In the genomic region with DNA sequence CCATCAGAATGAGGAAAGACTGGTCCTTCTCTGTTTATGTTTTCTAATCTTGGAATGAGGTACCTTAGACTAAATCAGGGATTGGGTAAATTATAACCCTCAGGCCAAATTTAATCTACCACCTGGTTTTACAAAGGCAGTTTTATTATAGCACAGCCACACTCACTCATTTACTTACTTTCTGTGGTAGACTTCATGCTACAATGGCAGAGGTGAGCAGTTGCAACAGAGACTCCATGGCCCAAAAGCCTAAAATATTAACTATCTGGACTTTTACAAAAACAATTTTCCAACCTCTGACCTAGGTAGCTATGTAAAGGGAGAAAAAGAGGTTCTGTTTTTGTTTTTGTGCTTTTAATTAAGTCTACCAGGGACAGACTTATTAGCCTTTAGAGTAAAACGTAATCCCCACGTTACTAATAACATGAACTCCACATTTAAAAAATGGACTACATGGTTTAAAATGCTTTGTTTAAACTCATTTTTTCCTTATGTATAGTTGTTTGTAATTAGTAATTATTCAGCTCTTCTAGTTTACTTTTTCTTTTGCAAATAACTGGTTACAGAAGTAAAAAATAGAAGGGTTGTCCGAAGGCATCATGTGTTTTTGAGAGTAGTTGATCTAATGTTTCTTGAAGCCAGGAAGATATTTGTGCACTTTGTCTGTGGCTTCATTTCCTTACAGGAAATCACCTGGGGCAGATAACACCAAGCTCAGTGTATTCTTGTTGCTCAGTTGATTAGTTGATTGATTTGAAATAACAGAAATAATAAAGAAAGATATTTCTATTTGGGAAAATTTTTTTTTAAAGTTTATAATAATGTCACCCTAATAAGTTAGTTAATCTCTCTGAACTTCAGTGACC, we compare ENCODE assay signal across 12 cellular contexts. TPM values are rescaled to one million over a fixed set of nuclear protein-coding genes. Genes with fewer than 3 reads are reported as not detected.
DNase-seq lines count a peak whose midpoint lies in the region; ATAC-seq and TF ChIP-seq lines count a peak whose summit lies in the region.
"Had no signal": no experiment of that assay in that cellular context is flagged by ENCODE, and none has a peak within 500 bp of the region (broad histone marks: within the 10 kb centered on the region; RNA-seq: fewer than 3 reads in every experiment).

No MANE protein-coding gene starts in this region.

- H3K4me1 ChIP-seq in OCI-LY1 (ENCODE audit: insufficient read depth, low read length, severe bottlenecking) (peaks cover 11% of the 10 kb centered on the region), SK-N-SH (ENCODE audit: control insufficient read depth in 1 of 2, insufficient read depth in 2 of 2, low read depth in 1 of 2, low read length in 1 of 2) (no peaks in the 10 kb centered on the region)

- 0 out of 2 replicates have a peak overlapping the region, but pooled peaks have one; percentile 26 for H3K4me2 ChIP-seq in OCI-LY1 (ENCODE audit: low read length)
- H3K4me2 ChIP-seq in SK-N-SH = no peak overlapping the region

- CTCF ChIA-PET in SK-N-SH (lab: Yijun Ruan, JAX) = no interaction called here

- H3K9me3 ChIP-seq in OCI-LY1 (ENCODE audit: low read length) (no peaks in the 10 kb centered on the region), SK-N-SH (no peaks in the 10 kb centered on the region)

- TF ChIP-seq RAD21 in SK-N-SH (IDR thresholded peaks at IDR 0.05; ENCODE audit: low read length) = no peak

- TF ChIP-seq POLR2A in GM18505 (IDR thresholded peaks at IDR 0.05; ENCODE audit: borderline replicate concordance, extremely low read depth, insufficient read depth, insufficient read length) = no peak

- H3K9me2 ChIP-seq in OCI-LY1 (ENCODE audit: low read depth, low read length) (no peaks in the 10 kb centered on the region), SK-N-SH (no peaks in the 10 kb centered on the region)

- no peaks in the 10 kb centered on the region for H4K20me1 ChIP-seq in OCI-LY1 (ENCODE audit: insufficient read depth, low read length)
- H4K20me1 ChIP-seq in SK-N-SH (ENCODE audit: insufficient read depth) = no peaks in the 10 kb centered on the region

- H3F3A ChIP-seq in OCI-LY1 (ENCODE audit: insufficient read depth, low read length) = no peaks in the 10 kb centered on the region
- H3F3A ChIP-seq in SK-N-SH (replicated peaks; ENCODE audit: insufficient read depth) = no peaks in the 10 kb centered on the region

- no peak for TF ChIP-seq CTCF in OCI-LY1 (IDR thresholded peaks at IDR 0.05; ENCODE audit: low read length)
- TF ChIP-seq CTCF in SK-N-SH (IDR thresholded peaks at IDR 0.05) = no peak

- H3K79me2 ChIP-seq in OCI-LY1 (ENCODE audit: insufficient read depth, low read length) (no peaks in the 10 kb centered on the region), SK-N-SH (ENCODE audit: insufficient read depth) (no peaks in the 10 kb centered on the region)

- H3K9ac ChIP-seq in OCI-LY1 (ENCODE audit: low read length) (no peak overlapping the region), SK-N-SH (no peak overlapping the region)

- WGBS in SK-N-SH (ENCODE audit: low lambda C conversion rate) = 88% methylated on average over 3 of the region's 3 CpGs

- ATAC-seq in GM18505 (IDR thresholded peaks at IDR 0.05; ENCODE audit: unreplicated experiment) = peak; percentile 69
- ATAC-seq in GM19467 (IDR thresholded peaks at IDR 0.05; ENCODE audit: unreplicated experiment) = peak; percentile 78
- ATAC-seq in HG02973 (IDR thresholded peaks at IDR 0.05; ENCODE audit: unreplicated experiment) = peak; percentile 82

- TF ChIP-seq EP300 in SK-N-SH (IDR thresholded peaks at IDR 0.05; ENCODE audit: borderline replicate concordance in 1 of 2, low read depth in 1 of 2, low read length in 1 of 2) = no peak

- H2AFZ ChIP-seq in OCI-LY1 (ENCODE audit: low read length) (peak overlapping the region; percentile 89; the same call in 1 of the 2 replicates), SK-N-SH (ENCODE audit: low read depth) (no peak overlapping the region)

- DNase-seq in SHP77 (lab: John Stamatoyannopoulos, UW) = no peak
- no peak for DNase-seq in SK-N-SH
- DNase-seq in NCI-H146 (lab: John Stamatoyannopoulos, UW) = no peak
- DNase-seq in SIG-M5 treated with dmso at 0.1 percent for 504 hours (lab: John Stamatoyannopoulos, UW; ENCODE audit: unreplicated experiment) = no peak
- DNase-seq: activated CD8-positive, alpha-beta memory T cell treated with anti-CD3 and anti-CD28 coated beads for 24 hours; NCI-H2081; Right ventricle myocardium superior; stimulated activated CD4-positive, alpha-beta T cell treated with anti-CD3 and anti-CD28 coated beads, Interleukin-4, amount 100 ng/mL, for 4 hours had no signal

- POLR2A ChIA-PET in SK-N-SH (lab: Yijun Ruan, JAX) = no interaction called here

- peak overlapping the region; percentile 63 for H3K27ac ChIP-seq in OCI-LY1 (ENCODE audit: low read depth, low read length, poor library complexity, severe bottlenecking)
- no peak overlapping the region for H3K27ac ChIP-seq in SK-N-SH (ENCODE audit: low read depth in 2 of 2, low read length in 1 of 2)

- H3K36me3 ChIP-seq in OCI-LY1 (ENCODE audit: insufficient read depth, low read length) = no peaks in the 10 kb centered on the region
- no peaks in the 10 kb centered on the region for H3K36me3 ChIP-seq in SK-N-SH (replicated peaks in 1 of 2; ENCODE audit: control insufficient read depth in 1 of 2, insufficient read depth in 2 of 2, low read length in 1 of 2)

- no peaks in the 10 kb centered on the region for H3K27me3 ChIP-seq in OCI-LY1 (ENCODE audit: insufficient read depth, low read length)
- H3K27me3 ChIP-seq in SK-N-SH (ENCODE audit: insufficient read depth) = no peaks in the 10 kb centered on the region

- H3K4me3 ChIP-seq in OCI-LY1 (ENCODE audit: low read depth, low read length, poor library complexity, severe bottlenecking) (no peak overlapping the region), SK-N-SH (ENCODE audit: low read depth in 2 of 2, low read length in 1 of 2) (no peak overlapping the region)

TF ChIP-seq in SK-N-SH, 30 proteins besides CTCF, POLR2A, EP300 and RAD21:
- TF ChIP-seq FOXJ3 (CRISPR knock-in tag; IDR thresholded peaks at IDR 0.05) (no peak), GATA2 (CRISPR knock-in tag; IDR thresholded peaks at IDR 0.05) (no peak)

RNA-seq across cellular contexts. Expression of a gene that starts 57.6 kb away (rescaled TPM):
- 2.9 and 4.3 TPM in 2 replicates for polyA plus RNA-seq in SK-N-SH (2012; rRNA removed)
- 4.8 and 6.1 TPM in 2 replicates for polyA plus RNA-seq in SK-N-SH (2012; cell fraction: cytosol; rRNA removed)
- polyA plus RNA-seq in SK-N-SH (2012; cell fraction: nucleus; rRNA removed) = 10.1 and 10.3 TPM in 2 replicates
